29 cellular contexts compared by ENCODE assay signal in the genomic region with DNA sequence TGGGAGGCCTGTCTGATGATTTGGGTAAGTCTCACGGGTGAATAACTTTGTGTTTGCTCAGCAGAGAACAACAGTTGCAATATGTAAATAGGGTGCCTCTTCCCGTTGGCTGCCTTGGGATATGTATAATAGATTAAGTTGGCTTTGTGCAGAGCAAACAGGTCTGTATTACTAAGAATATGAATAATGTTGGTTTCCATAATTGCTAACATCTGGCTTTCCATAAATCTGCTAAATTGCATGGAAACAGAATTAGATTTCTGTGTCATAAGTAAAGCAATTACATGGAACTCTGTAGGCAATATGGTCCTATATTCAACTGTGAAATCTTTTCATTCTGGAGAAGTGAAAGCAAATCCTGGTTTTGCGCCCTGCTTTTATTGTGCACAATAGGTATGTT.
DNase-seq lines count a peak whose midpoint lies in the region; ATAC-seq, FAIRE-seq and TF ChIP-seq lines count a peak whose summit lies in the region.
"Had no signal": no experiment of that assay in that cellular context is flagged by ENCODE, and none has a peak within 500 bp of the region (broad histone marks: within the 10 kb centered on the region; RNA-seq: fewer than 3 reads in every experiment).

No MANE protein-coding gene starts in this region.

- peak; percentile 42 for DNase-seq in NCI-H345 (lab: John Stamatoyannopoulos, UW)
- DNase-seq in NCI-H345 treated with DMSO at 0.1 percent for 48 hours (lab: John Stamatoyannopoulos, UW; ENCODE audit: unreplicated experiment), result no peak
- DNase-seq in NCI-H446 (lab: John Stamatoyannopoulos, UW), result peak; percentile 28 to 56
- peak; percentile 0 for DNase-seq in astrocyte (ENCODE audit: low read depth)
- DNase-seq in RKO (ENCODE audit: low spot score), result no peak
- DNase-seq in anterior cingulate cortex (lab: John Stamatoyannopoulos, UW), result no peak
- DNase-seq in activated naive CD4-positive, alpha-beta T cell treated with anti-CD3 and anti-CD28 coated beads for 36 hours, result no peak
- DNase-seq: activated B cell treated with CpG ODN at 0.5 μM for 24 hours; activated CD4-positive, alpha-beta T cell treated with anti-CD3 and anti-CD28 coated beads, Interleukin-2, amount 50 U/mL, for 4 hours; activated CD8-positive, alpha-beta memory T cell treated with anti-CD3 and anti-CD28 coated beads, Interleukin-2, amount 50 U/mL, for 48 hours; activated effector memory CD4-positive, alpha-beta T cell treated with anti-CD3 and anti-CD28 coated beads, Interleukin-2, amount 50 U/mL, for 16 hours; body of pancreas; Caco-2; foreskin melanocyte; H7; hippocampal formation; naive thymus-derived CD4-positive, alpha-beta T cell; NCI-H774; stimulated activated CD4-positive, alpha-beta T cell treated with anti-CD3 and anti-CD28 coated beads, Interleukin-2, amount 100 ng/mL, for 24 hours; substantia nigra; upper lobe of left lung had no signal

- no peaks in the 10 kb centered on the region for H3K79me2 ChIP-seq in astrocyte (ENCODE audit: insufficient read depth, low read length)

- H3K4me1 Mint-ChIP-seq in astrocyte (ENCODE audit: low read depth, unreplicated experiment), result peaks cover 15% of the 10 kb centered on the region
- H3K4me1 Mint-ChIP-seq in activated T-helper 17 cell treated with anti-CD3 and anti-CD28 coated beads, Interleukin-2, amount 50 U/mL, for 72 hours, result no peaks in the 10 kb centered on the region
- H3K4me1 Mint-ChIP-seq in activated naive CD4-positive, alpha-beta T cell treated with anti-CD3 and anti-CD28 coated beads for 36 hours (ENCODE audit: low read depth), result no peaks in the 10 kb centered on the region
- H3K4me1 Mint-ChIP-seq: activated B cell treated with CpG ODN at 0.5 μM for 24 hours; B cell; naive thymus-derived CD4-positive, alpha-beta T cell had no signal

- H3K4me3 Mint-ChIP-seq in astrocyte (ENCODE audit: unreplicated experiment), result no peak overlapping the region
- no peak overlapping the region for H3K4me3 Mint-ChIP-seq in activated T-helper 17 cell treated with anti-CD3 and anti-CD28 coated beads, Interleukin-2, amount 50 U/mL, for 72 hours
- H3K4me3 Mint-ChIP-seq in activated naive CD4-positive, alpha-beta T cell treated with anti-CD3 and anti-CD28 coated beads for 36 hours, result no peak overlapping the region
- H3K4me3 Mint-ChIP-seq: activated B cell treated with CpG ODN at 0.5 μM for 24 hours; B cell; mesothelial cell of epicardium; naive thymus-derived CD4-positive, alpha-beta T cell had no signal

- peaks cover 2% of the 10 kb centered on the region for H3K27me3 Mint-ChIP-seq in astrocyte (ENCODE audit: low read depth, unreplicated experiment)
- H3K27me3 Mint-ChIP-seq in activated T-helper 17 cell treated with anti-CD3 and anti-CD28 coated beads, Interleukin-2, amount 50 U/mL, for 72 hours, result no peaks in the 10 kb centered on the region
- H3K27me3 Mint-ChIP-seq in activated naive CD4-positive, alpha-beta T cell treated with anti-CD3 and anti-CD28 coated beads for 36 hours (ENCODE audit: low read depth), result no peaks in the 10 kb centered on the region
- H3K27me3 Mint-ChIP-seq: activated B cell treated with CpG ODN at 0.5 μM for 24 hours; B cell; naive thymus-derived CD4-positive, alpha-beta T cell had no signal

- ATAC-seq in activated T-helper 17 cell treated with anti-CD3 and anti-CD28 coated beads, Interleukin-2, amount 50 U/mL, for 72 hours (replicated peaks), result no peak
- ATAC-seq: body of pancreas; naive thymus-derived CD4-positive, alpha-beta T cell; Right ventricle myocardium inferior had no signal

- no peaks in the 10 kb centered on the region for H4K20me1 ChIP-seq in astrocyte (ENCODE audit: insufficient read depth, low read length)

- intact Hi-C loops in activated naive CD4-positive, alpha-beta T cell treated with anti-CD3 and anti-CD28 coated beads for 36 hours (cut with micrococcal nuclease), result no loop called here

- CTCF ChIA-PET in activated naive CD4-positive, alpha-beta T cell treated with anti-CD3 and anti-CD28 coated beads for 36 hours (lab: Charles Lee), result no interaction called here

- FAIRE-seq in astrocyte (lab: Jason Lieb, UNC), result no peak
- FAIRE-seq: A204.1, GM19239 had no signal

- no peaks in the 10 kb centered on the region for H3K4me1 ChIP-seq in astrocyte (ENCODE audit: insufficient read depth, low read length)
- H3K4me1 ChIP-seq: upper lobe of left lung had no signal

- no peak for TF ChIP-seq CTCF in astrocyte (IDR thresholded peaks at IDR 0.05; ENCODE audit: insufficient read depth, low read depth, low read length)

- no peaks in the 10 kb centered on the region for H3K27me3 ChIP-seq in astrocyte (ENCODE audit: insufficient read depth, low read length)
- H3K27me3 ChIP-seq: body of pancreas, upper lobe of left lung had no signal

- H3K4me3 ChIP-seq in astrocyte (ENCODE audit: insufficient read depth, low read depth, low read length), result no peak overlapping the region
- H3K4me3 ChIP-seq: body of pancreas, smooth muscle cell, upper lobe of left lung had no signal

- no peak overlapping the region for H3K9ac ChIP-seq in astrocyte (ENCODE audit: low read length)
- H3K9ac ChIP-seq: KMS-11 had no signal

- H3K36me3 Mint-ChIP-seq in astrocyte (ENCODE audit: low read depth, unreplicated experiment), result no peaks in the 10 kb centered on the region
- H3K36me3 Mint-ChIP-seq in activated T-helper 17 cell treated with anti-CD3 and anti-CD28 coated beads, Interleukin-2, amount 50 U/mL, for 72 hours (ENCODE audit: low read depth), result no peaks in the 10 kb centered on the region
- no peaks in the 10 kb centered on the region for H3K36me3 Mint-ChIP-seq in activated naive CD4-positive, alpha-beta T cell treated with anti-CD3 and anti-CD28 coated beads for 36 hours (ENCODE audit: low read depth)
- H3K36me3 Mint-ChIP-seq: mesothelial cell of epicardium; naive thymus-derived CD4-positive, alpha-beta T cell had no signal

- no peak overlapping the region for H3K27ac Mint-ChIP-seq in astrocyte (ENCODE audit: unreplicated experiment)
- H3K27ac Mint-ChIP-seq in activated T-helper 17 cell treated with anti-CD3 and anti-CD28 coated beads, Interleukin-2, amount 50 U/mL, for 72 hours, result no peak overlapping the region
- no peak overlapping the region for H3K27ac Mint-ChIP-seq in activated naive CD4-positive, alpha-beta T cell treated with anti-CD3 and anti-CD28 coated beads for 36 hours
- H3K27ac Mint-ChIP-seq: activated B cell treated with CpG ODN at 0.5 μM for 24 hours; B cell; mesothelial cell of epicardium; naive thymus-derived CD4-positive, alpha-beta T cell had no signal

- H3K4me2 ChIP-seq in astrocyte (ENCODE audit: low read length), result no peak overlapping the region
- H3K4me2 ChIP-seq: KMS-11, smooth muscle cell had no signal

- H3K27ac ChIP-seq in astrocyte (ENCODE audit: low read depth, low read length), result no peak overlapping the region
- H3K27ac ChIP-seq: body of pancreas, KMS-11, upper lobe of left lung had no signal

- no peaks in the 10 kb centered on the region for H3K9me3 Mint-ChIP-seq in astrocyte (ENCODE audit: unreplicated experiment)
- H3K9me3 Mint-ChIP-seq in activated T-helper 17 cell treated with anti-CD3 and anti-CD28 coated beads, Interleukin-2, amount 50 U/mL, for 72 hours, result peaks cover 8% of the 10 kb centered on the region
- H3K9me3 Mint-ChIP-seq in activated naive CD4-positive, alpha-beta T cell treated with anti-CD3 and anti-CD28 coated beads for 36 hours, result peaks cover 1% of the 10 kb centered on the region
- H3K9me3 Mint-ChIP-seq: activated B cell treated with CpG ODN at 0.5 μM for 24 hours, mesothelial cell of epicardium had no signal

- H3K36me3 ChIP-seq in astrocyte (ENCODE audit: insufficient read depth, low read length), result no peaks in the 10 kb centered on the region
- H3K36me3 ChIP-seq: upper lobe of left lung had no signal

- no peaks in the 10 kb centered on the region for H3K9me3 ChIP-seq in astrocyte (ENCODE audit: insufficient read depth, low read depth, low read length)
- H3K9me3 ChIP-seq: body of pancreas, Caco-2, upper lobe of left lung had no signal

- H2AFZ ChIP-seq in astrocyte (ENCODE audit: low read depth, low read length), result no peak overlapping the region

Comparison
In these comparisons a context has a peak if more than half of its experiments do, and no peak if none do; other contexts are left out.
1. DNase-seq: peak in NCI-H345 (single experiment), NCI-H446 (2 of 2) and astrocyte (single experiment); none in NCI-H345 treated with DMSO at 0.1 percent for 48 hours (single experiment), RKO (single experiment), anterior cingulate cortex (0 of 58) and activated naive CD4-positive, alpha-beta T cell treated with anti-CD3 and anti-CD28 coated beads for 36 hours (single experiment).